ENCODE assay signal across 10 cellular contexts in genomic region chr6:63644668-63645326, GRCh38. TPM values are rescaled to one million over a fixed set of nuclear protein-coding genes. Genes with fewer than 3 reads are reported as not detected.
DNase-seq lines count a peak whose midpoint lies in the region; ATAC-seq and TF ChIP-seq lines count a peak whose summit lies in the region.
"Had no signal": no experiment of that assay in that cellular context is flagged by ENCODE, and none has a peak within 500 bp of the region (broad histone marks: within the 10 kb centered on the region; RNA-seq: fewer than 3 reads in every experiment).

No MANE protein-coding gene starts in this region.

- WGBS in heart left ventricle, 4 donors, result 59 to 79% (median 74%) methylated on average over 11 of the region's 11 CpGs

- in situ Hi-C loops in astrocyte of the spinal cord (cut with HindIII; ENCODE audit: low sequenced_read_pairs), result no loop called here

- H3K4me1 ChIP-seq in heart left ventricle, result peaks cover 0 to 85% (median 60%) of the 10 kb centered on the region in 12 donors
- peaks cover 28% of the 10 kb centered on the region for H3K4me1 ChIP-seq in OCI-LY7 (ENCODE audit: insufficient read depth, low read length, poor library complexity, severe bottlenecking)

- H3K27me3 ChIP-seq in heart left ventricle, result no peaks in the 10 kb centered on the region

- no peak for TF ChIP-seq POLR2A in heart left ventricle (IDR thresholded peaks at IDR 0.05)

- peaks cover 100% of the 10 kb centered on the region for H3K79me2 ChIP-seq in OCI-LY7 (ENCODE audit: insufficient read depth, low read depth, low read length)

- no peak for TF ChIP-seq CTCF in heart left ventricle (IDR thresholded peaks at IDR 0.05)
- TF ChIP-seq CTCF in astrocyte of the spinal cord (IDR thresholded peaks at IDR 0.05; ENCODE audit: low read depth, low read length), result no peak
- no peak for TF ChIP-seq CTCF in OCI-LY7 (conservative IDR thresholded peaks at IDR 0.05; ENCODE audit: low read length)

- H2AFZ ChIP-seq in OCI-LY7 (ENCODE audit: low read length), result no peak overlapping the region

- H3K9me3 ChIP-seq in heart left ventricle, result no peaks in the 10 kb centered on the region
- no peaks in the 10 kb centered on the region for H3K9me3 ChIP-seq in OCI-LY7 (ENCODE audit: low read length)

- peak; percentile 62 to 96 (median 89) for ATAC-seq in heart left ventricle

- POLR2A ChIA-PET in OCI-LY7 (lab: Charles Lee), result interaction anchor here (0.6 to 2.8 kb wide), 8 partner anchors 9 to 63 kb away, joined by 3 to 19 read pairs (median 9); partner anchors contain the start of gene PHF3

- no peak overlapping the region for H3K4me2 ChIP-seq in OCI-LY7 (ENCODE audit: low read length)

- intact Hi-C loops in heart left ventricle (cut with DNase I) (no loop called here), cardiac septum (cut with DNase I) (no loop called here), OCI-LY7 (cut with micrococcal nuclease; ENCODE audit: unreplicated experiment) (no loop called here)

- peak in 2 of 5 donors; percentile 10 to 26 for DNase-seq in heart left ventricle
- no peak for DNase-seq in cardiac septum (ENCODE audit: low spot score)
- peak; percentile 59 for DNase-seq in astrocyte of the spinal cord (ENCODE audit: low read depth, low spot score)
- peak; percentile 92 for DNase-seq in kidney tubule cell (ENCODE audit: low spot score)
- no peak for DNase-seq in NCI-H1105 (lab: John Stamatoyannopoulos, UW)
- no peak for DNase-seq in OCI-LY7 (ENCODE audit: low spot score)
- no peak for DNase-seq in HuH-7.5 (ENCODE audit: low spot score)
- DNase-seq in activated CD4-positive, alpha-beta T cell treated with anti-CD3 and anti-CD28 coated beads for 1 hour, result no peak
- DNase-seq: activated naive CD4-positive, alpha-beta T cell treated with anti-CD3 and anti-CD28 coated beads, Interleukin-2, amount 10 ng/mL, durations not matched to agents 7 days and 5 days; NCI-H1417 treated with DMSO at 0.1 percent for 48 hours had no signal

- CTCF ChIA-PET in OCI-LY7 (lab: Charles Lee; ENCODE audit: unreplicated experiment), result interaction anchor here (0.6 kb wide), 1 partner anchor 10 kb away, joined by 3 read pairs; no protein-coding TSS in a partner anchor

- no peak overlapping the region for H3K4me3 ChIP-seq in heart left ventricle
- no peak overlapping the region for H3K4me3 ChIP-seq in astrocyte of the spinal cord (ENCODE audit: low read depth, low read length)
- H3K4me3 ChIP-seq in OCI-LY7 (ENCODE audit: low read depth, low read length, poor library complexity, severe bottlenecking), result no peak overlapping the region

- H3K9me2 ChIP-seq in OCI-LY7 (ENCODE audit: insufficient read depth, low read length), result no peaks in the 10 kb centered on the region

- H3K27ac ChIP-seq in heart left ventricle (no peak overlapping the region), OCI-LY7 (ENCODE audit: low read depth, low read length, poor library complexity, severe bottlenecking) (no peak overlapping the region)

- H3K36me3 ChIP-seq in heart left ventricle (peaks cover 0 to 28% (median 11%) of the 10 kb centered on the region in 9 donors), OCI-LY7 (ENCODE audit: insufficient read depth, low read length) (peaks cover 74% of the 10 kb centered on the region)

- no TSS peak for BruUV-seq in OCI-LY7 (replicated peaks; lab: Mats Ljungman, UMichigan)

- H4K20me1 ChIP-seq in OCI-LY7 (ENCODE audit: insufficient read depth, low read length), result peaks cover 42% of the 10 kb centered on the region

RNA-seq across cellular contexts. Expression of gene PHF3, which starts 9.2 kb away (rescaled TPM):
- 10 to 100 TPM; 27.3 to 53.5 (median 34.4) TPM for total RNA-seq in heart left ventricle
- polyA plus RNA-seq in heart left ventricle, result 1 to 10 TPM; 5.3 to 8.5 TPM
- total RNA-seq in cardiac septum, result 38.8 TPM
- 54.0 and 54.8 TPM in 2 replicates for total RNA-seq in OCI-LY7 (2014; rRNA removed; shearing (Covaris generic))
- total RNA-seq in OCI-LY7 (2022), result 92.5 and 106 TPM in 2 replicates

Comparison
In these comparisons a context has a peak if more than half of its experiments do, and no peak if none do; other contexts are left out.
1. DNase-seq: peak in astrocyte of the spinal cord (single experiment) and kidney tubule cell (single experiment); none in cardiac septum (single experiment), NCI-H1105 (single experiment), OCI-LY7 (single experiment), HuH-7.5 (single experiment) and activated CD4-positive, alpha-beta T cell treated with anti-CD3 and anti-CD28 coated beads for 1 hour (single experiment).